In genomic region chr3:8561365-8561764, GRCh38 we compare ENCODE assay signal across 23 cellular contexts. TPM values are rescaled to one million over a fixed set of nuclear protein-coding genes. Genes with fewer than 3 reads are reported as not detected.
DNase-seq lines count a peak whose midpoint lies in the region; ATAC-seq and TF ChIP-seq lines count a peak whose summit lies in the region.
"Had no signal": no experiment of that assay in that cellular context is flagged by ENCODE, and none has a peak within 500 bp of the region (broad histone marks: within the 10 kb centered on the region; RNA-seq: fewer than 3 reads in every experiment).

No MANE protein-coding gene starts in this region.

- no peak for TF ChIP-seq CTCF in ascending aorta (IDR thresholded peaks at IDR 0.05)
- no peak for TF ChIP-seq CTCF in heart left ventricle (IDR thresholded peaks at IDR 0.05)
- no peak for TF ChIP-seq CTCF in nephron progenitor cell (IDR thresholded peaks at IDR 0.05)
- no peak for TF ChIP-seq CTCF in stomach (IDR thresholded peaks at IDR 0.05)
- TF ChIP-seq CTCF in foreskin keratinocyte (conservative IDR thresholded peaks at IDR 0.05): no peak

- peak overlapping the region; percentile 62 for H3K27ac Mint-ChIP-seq in nephron progenitor cell
- H3K27ac Mint-ChIP-seq: activated B cell treated with CpG ODN at 0.5 μM for 24 hours; activated CD4-positive, alpha-beta memory T cell treated with anti-CD3 and anti-CD28 coated beads, Interleukin-2, amount 10 ng/mL, durations not matched to agents 7 days and 5 days; activated T-cell treated with anti-CD3 and anti-CD28 coated beads, Interleukin-2, amount 50 U/mL, for 24 hours; CD4-positive, CD25-positive, alpha-beta regulatory T cell; naive thymus-derived CD4-positive, alpha-beta T cell had no signal

- H3K36me3 ChIP-seq in ascending aorta (peaks cover 56 to 92% of the 10 kb centered on the region in 2 donors), heart left ventricle (peaks cover 0 to 56% (median 22%) of the 10 kb centered on the region in 9 donors), stomach (peaks cover 0 to 32% (median 13%) of the 10 kb centered on the region in 4 donors)
- H3K36me3 ChIP-seq: SJSA1, thyroid gland had no signal

- intact Hi-C loops in ascending aorta (cut with DNase I) (loop anchor here (5.0 kb wide), 1 partner anchor 46 kb away; no protein-coding TSS in a partner anchor), heart left ventricle (cut with DNase I) (loop anchor here in 2 of 10 donors (5.0 kb wide), 2 partner anchors 34 to 119 kb away; no protein-coding TSS in a partner anchor), stomach (cut with DNase I; ENCODE audit: low total_unique reads) (no loop called here)

- TF ChIP-seq POLR2A in heart left ventricle (IDR thresholded peaks at IDR 0.05): no peak
- no peak for TF ChIP-seq POLR2A in stomach (IDR thresholded peaks at IDR 0.05)

- H3K27me3 ChIP-seq in ascending aorta (no peaks in the 10 kb centered on the region), heart left ventricle (no peaks in the 10 kb centered on the region), stomach (no peaks in the 10 kb centered on the region), foreskin keratinocyte (no peaks in the 10 kb centered on the region)
- H3K27me3 ChIP-seq: SJSA1, thyroid gland had no signal

- H3K9me3 ChIP-seq in ascending aorta (no peaks in the 10 kb centered on the region), heart left ventricle (no peaks in the 10 kb centered on the region), stomach (no peaks in the 10 kb centered on the region)
- H3K9me3 ChIP-seq: SJSA1, thyroid gland had no signal

- peaks cover 23 to 54% of the 10 kb centered on the region in 2 donors for H3K4me1 ChIP-seq in ascending aorta
- H3K4me1 ChIP-seq in heart left ventricle: peaks cover 6 to 67% (median 45%) of the 10 kb centered on the region in 12 donors
- peaks cover 0 to 32% (median 19%) of the 10 kb centered on the region in 4 donors for H3K4me1 ChIP-seq in stomach
- H3K4me1 ChIP-seq in foreskin keratinocyte: no peaks in the 10 kb centered on the region

- no peaks in the 10 kb centered on the region for H3K36me3 Mint-ChIP-seq in nephron progenitor cell (ENCODE audit: low read depth)
- H3K36me3 Mint-ChIP-seq: naive thymus-derived CD4-positive, alpha-beta T cell had no signal

- no peak for DNase-seq in ascending aorta (ENCODE audit: low spot score in 2 of 2)
- peak; percentile 46 to 78 (median 72) for DNase-seq in heart left ventricle
- DNase-seq in nephron progenitor cell: no peak
- DNase-seq in stomach: no peak
- no peak for DNase-seq in middle frontal gyrus (ENCODE audit: extremely low spot score, low spot score)
- no peak for DNase-seq in cortex of kidney (lab: John Stamatoyannopoulos, UW)
- DNase-seq in RPMI8226: no peak
- no peak for DNase-seq in foreskin keratinocyte
- DNase-seq: activated B cell treated with CpG ODN at 0.5 μM for 24 hours; activated CD4-positive, alpha-beta memory T cell treated with anti-CD3 and anti-CD28 coated beads, Interleukin-2, amount 10 ng/mL, durations not matched to agents 7 days and 5 days; activated naive CD4-positive, alpha-beta T cell treated with Interleukin-2 at 50 U/mL for 16 hours; activated T-cell treated with anti-CD3 and anti-CD28 coated beads, Interleukin-2, amount 50 U/mL, for 24 hours; CD4-positive, CD25-positive, alpha-beta regulatory T cell; dermis blood vessel endothelial cell; DMS 273 treated with DMSO at 0.1 percent for 48 hours; GF-D8; naive thymus-derived CD4-positive, alpha-beta T cell; NCI-H1436; NCI-H2171 treated with DMSO at 0.1 percent for 48 hours; stimulated activated CD4-positive, alpha-beta T cell treated with anti-CD3 and anti-CD28 coated beads, Interleukin-15, amount 100 ng/mL, for 24 hours; thyroid gland had no signal

- H3K4me3 ChIP-seq in ascending aorta (no peak overlapping the region), heart left ventricle (no peak overlapping the region), stomach (no peak overlapping the region)
- H3K4me3 ChIP-seq: lung, SJSA1, thyroid gland had no signal

- 39 to 51% (median 50%) methylated on average over 4 of the region's 4 CpGs for WGBS in heart left ventricle, 4 donors
- WGBS in stomach, 5 donors: 52 to 86% (median 81%) methylated on average over 4 of the region's 4 CpGs

- H3K27me3 Mint-ChIP-seq in nephron progenitor cell (ENCODE audit: low read depth, poor library complexity): peaks cover 4% of the 10 kb centered on the region
- H3K27me3 Mint-ChIP-seq: activated B cell treated with CpG ODN at 0.5 μM for 24 hours; activated CD4-positive, alpha-beta memory T cell treated with anti-CD3 and anti-CD28 coated beads, Interleukin-2, amount 10 ng/mL, durations not matched to agents 7 days and 5 days; CD4-positive, CD25-positive, alpha-beta regulatory T cell had no signal

- ATAC-seq in heart left ventricle (peak; percentile 52 to 88 (median 70)), foreskin keratinocyte (no peak)
- ATAC-seq: naive thymus-derived CD4-positive, alpha-beta T cell had no signal

- TF ChIP-seq EP300 in stomach (IDR thresholded peaks at IDR 0.05): no peak

- H3K9me3 Mint-ChIP-seq in nephron progenitor cell: no peaks in the 10 kb centered on the region
- H3K9me3 Mint-ChIP-seq: activated B cell treated with CpG ODN at 0.5 μM for 24 hours; activated CD4-positive, alpha-beta memory T cell treated with anti-CD3 and anti-CD28 coated beads, Interleukin-2, amount 10 ng/mL, durations not matched to agents 7 days and 5 days; activated T-cell treated with anti-CD3 and anti-CD28 coated beads, Interleukin-2, amount 50 U/mL, for 24 hours had no signal

- H3K4me3 Mint-ChIP-seq in nephron progenitor cell: no peak overlapping the region
- H3K4me3 Mint-ChIP-seq: activated B cell treated with CpG ODN at 0.5 μM for 24 hours; activated CD4-positive, alpha-beta memory T cell treated with anti-CD3 and anti-CD28 coated beads, Interleukin-2, amount 10 ng/mL, durations not matched to agents 7 days and 5 days; activated T-cell treated with anti-CD3 and anti-CD28 coated beads, Interleukin-2, amount 50 U/mL, for 24 hours; CD4-positive, CD25-positive, alpha-beta regulatory T cell; naive thymus-derived CD4-positive, alpha-beta T cell had no signal

- peak overlapping the region; percentile 79 to 86 for H3K27ac ChIP-seq in ascending aorta
- H3K27ac ChIP-seq in heart left ventricle: peak overlapping the region in 11 of 12 donors; percentile 57 to 87 (median 71)
- peak overlapping the region in 3 of 5 donors; percentile 1 to 40 (median 11) for H3K27ac ChIP-seq in stomach
- no peak overlapping the region for H3K27ac ChIP-seq in foreskin keratinocyte
- H3K27ac ChIP-seq: SJSA1 had no signal

- H3K4me1 Mint-ChIP-seq in nephron progenitor cell: peaks cover under 1% of the 10 kb centered on the region
- H3K4me1 Mint-ChIP-seq: activated B cell treated with CpG ODN at 0.5 μM for 24 hours; activated CD4-positive, alpha-beta memory T cell treated with anti-CD3 and anti-CD28 coated beads, Interleukin-2, amount 10 ng/mL, durations not matched to agents 7 days and 5 days; CD4-positive, CD25-positive, alpha-beta regulatory T cell; naive thymus-derived CD4-positive, alpha-beta T cell had no signal

RNA-seq across cellular contexts. Expression of gene LMCD1, which starts 59.7 kb away (rescaled TPM):
- total RNA-seq in ascending aorta (634 TPM), heart left ventricle (100 to 1,000 TPM in 1 of 9 donors, 10 to 100 TPM in 8; 36.8 to 382 (median 54.6) TPM), stomach (10 to 100 TPM in 3 of 5 donors, under 1 TPM in 2; 0.58 to 42.3 (median 17.4) TPM), foreskin keratinocyte (2.3 and 2.8 TPM in 2 replicates)
- polyA plus RNA-seq in heart left ventricle (100 to 1,000 TPM in 1 of 2 donors, 10 to 100 TPM in 1; 34.9 to 661 TPM), stomach (10 to 100 TPM; 21.0 to 60.2 (median 45.5) TPM), foreskin keratinocyte (2.0 and 2.5 TPM in 2 replicates)
- polyA plus RNA-seq: naive thymus-derived CD4-positive, alpha-beta T cell had no signal

Comparison
In these comparisons a context has a peak if more than half of its experiments do, and no peak if none do; other contexts are left out.
1. DNase-seq: peak in heart left ventricle (5 of 5); none in ascending aorta (0 of 2), nephron progenitor cell (single experiment), stomach (single experiment), middle frontal gyrus (single experiment), cortex of kidney (single experiment), RPMI8226 (single experiment) and foreskin keratinocyte (0 of 2).